In genomic region chr14:24806061-24806678, GRCh38 we compare ENCODE assay signal across 8 cellular contexts.
DNase-seq lines count a peak whose midpoint lies in the region; ATAC-seq and TF ChIP-seq lines count a peak whose summit lies in the region.

No MANE protein-coding gene starts in this region.

- no peaks in the 10 kb centered on the region for H3K27me3 ChIP-seq in H9 (ENCODE audit: insufficient read depth, low read length)
- peaks cover 47% of the 10 kb centered on the region for H3K27me3 ChIP-seq in cardiac muscle cell

- no peak overlapping the region for H2BK20ac ChIP-seq in H9 (ENCODE audit: low read depth, low read length, poor library complexity, severe bottlenecking)

- TF ChIP-seq CTCF in H9 (conservative IDR thresholded peaks at IDR 0.05) = peak; percentile 96
- TF ChIP-seq CTCF in cardiac muscle cell (IDR thresholded peaks at IDR 0.05; ENCODE audit: low read depth, low read length) = peak; percentile 88

- DNase-seq in ELR (ENCODE audit: low read depth) (peak; percentile 51), H9 (peak; percentile 81), NCI-H2227 (lab: John Stamatoyannopoulos, UW; ENCODE audit: unreplicated experiment) (peak; percentile 49), cardiac muscle cell (ENCODE audit: low read depth in 1 of 2, low spot score in 1 of 2) (peak; percentile 69 to 77), putamen (ENCODE audit: low spot score) (peak; percentile 62), T-helper 17 cell (no peak)
- peak; percentile 56 to 57 for DNase-seq in activated T-cell treated with anti-CD3 and anti-CD28 coated beads, Interleukin-2, amount 50 U/mL, for 48 hours

- no peak overlapping the region for H4K8ac ChIP-seq in H9 (replicated peaks; ENCODE audit: insufficient read length, low read depth, low read length)

- H3K4me2 ChIP-seq in H9 (ENCODE audit: insufficient read depth, insufficient read length, low read length) = no peak overlapping the region

- H3K23ac ChIP-seq in H9 (ENCODE audit: insufficient read length, low read depth, low read length) = no peak overlapping the region

- H3K4me3 ChIP-seq in cardiac muscle cell = no peak overlapping the region

- H4K91ac ChIP-seq in H9 (ENCODE audit: insufficient read length, low read depth, low read length) = no peak overlapping the region

- H3K27ac Mint-ChIP-seq in H9 (peak overlapping the region in 1 of 3 experiments; percentile 34; a peak in 1 of 7 replicates), T-helper 17 cell (no peak overlapping the region)

- no peaks in the 10 kb centered on the region for H3K9me3 Mint-ChIP-seq in H9

- no peak overlapping the region for H2BK5ac ChIP-seq in H9 (ENCODE audit: insufficient read length, low read length)

- H3K23me2 ChIP-seq in H9 (ENCODE audit: insufficient read length, low read depth, low read length, poor library complexity, severe bottlenecking) = no peaks in the 10 kb centered on the region

- no peak for ATAC-seq in T-helper 17 cell
- no peak for ATAC-seq in HG03097 (IDR thresholded peaks at IDR 0.05; ENCODE audit: low FRiP score, unreplicated experiment)

- H2AK5ac ChIP-seq in H9 (ENCODE audit: insufficient read length, low read length) = no peak overlapping the region

- H3T11ph ChIP-seq in H9 (ENCODE audit: low read length) = no peak overlapping the region

- H3K4me1 ChIP-seq in H9 (ENCODE audit: insufficient read depth, low read length) (no peaks in the 10 kb centered on the region), cardiac muscle cell (ENCODE audit: low read depth) (no peaks in the 10 kb centered on the region)

- no peak overlapping the region for H3K56ac ChIP-seq in H9 (ENCODE audit: insufficient read length, low read depth, low read length)

- H3K27me3 Mint-ChIP-seq in H9 (ENCODE audit: low read depth) = 0 out of 2 replicates have a peak, but pooled peaks cover 1% of the 10 kb centered on the region
- peaks cover 64% of the 10 kb centered on the region for H3K27me3 Mint-ChIP-seq in T-helper 17 cell

- H3K36me3 ChIP-seq in cardiac muscle cell = no peaks in the 10 kb centered on the region

- H3K4me1 Mint-ChIP-seq in H9 (peaks cover 4 to 5% of the 10 kb centered on the region in 2 experiments; a peak in 3 of 4 replicates), T-helper 17 cell (peaks cover 2% of the 10 kb centered on the region)

- no peak overlapping the region for H3K18ac ChIP-seq in H9 (ENCODE audit: insufficient read length, low read depth, low read length)

- no peak overlapping the region for H3K9ac ChIP-seq in H9 (ENCODE audit: extremely low read depth, insufficient read length, low read length)

- H2BK12ac ChIP-seq in H9 (ENCODE audit: insufficient read length, low read depth, low read length) = no peak overlapping the region

- WGBS in H9 (ENCODE audit: extremely low coverage, insufficient read length, low lambda C conversion rate) = no CpG with 5 or more reads among the region's 9 CpGs

- H2BK120ac ChIP-seq in H9 (ENCODE audit: low read depth, low read length, poor library complexity, severe bottlenecking) = no peak overlapping the region

- H3K4ac ChIP-seq in H9 (ENCODE audit: low read depth, low read length) = no peak overlapping the region

- no peaks in the 10 kb centered on the region for H4K20me1 ChIP-seq in H9 (ENCODE audit: control insufficient read depth, insufficient read depth, insufficient read length)

- H2AFZ ChIP-seq in H9 (ENCODE audit: low read length) = no peak overlapping the region

- H3K14ac ChIP-seq in H9 (ENCODE audit: insufficient read depth, low read length) = no peak overlapping the region

- no peaks in the 10 kb centered on the region for H3K79me2 ChIP-seq in H9 (ENCODE audit: insufficient read depth, low read length)

- H3K4me3 Mint-ChIP-seq in H9 (no peak overlapping the region), T-helper 17 cell (no peak overlapping the region)

- no peaks in the 10 kb centered on the region for H3K79me1 ChIP-seq in H9 (ENCODE audit: insufficient read depth, low read depth, low read length, poor library complexity, severe bottlenecking)

- H3K27ac ChIP-seq in H9 (ENCODE audit: insufficient read length, low read depth, low read length) (no peak overlapping the region), cardiac muscle cell (no peak overlapping the region)

- H3K9me3 ChIP-seq in H9 (ENCODE audit: control insufficient read depth, low read depth, low read length) (no peaks in the 10 kb centered on the region), cardiac muscle cell (ENCODE audit: low read depth) (no peaks in the 10 kb centered on the region), T-helper 17 cell (ENCODE audit: control insufficient read depth, low read length, poor library complexity, severe bottlenecking) (no peaks in the 10 kb centered on the region)

- H4K5ac ChIP-seq in H9 (ENCODE audit: insufficient read length, low read depth, low read length) = no peak overlapping the region

- no peak overlapping the region for H2BK15ac ChIP-seq in H9 (ENCODE audit: low read depth, low read length)

- H3K36me3 Mint-ChIP-seq in H9 (ENCODE audit: insufficient read depth in 1 of 3, low read depth in 3 of 3) = no peaks in the 10 kb centered on the region
- H3K36me3 Mint-ChIP-seq in T-helper 17 cell (ENCODE audit: low read depth) = peaks cover 2% of the 10 kb centered on the region

Comparison
In these comparisons a context has a peak if more than half of its experiments do, and no peak if none do; other contexts are left out.
1. DNase-seq: peak in ELR (single experiment), H9 (single experiment), NCI-H2227 (single experiment), activated T-cell treated with anti-CD3 and anti-CD28 coated beads, Interleukin-2, amount 50 U/mL, for 48 hours (2 of 2), cardiac muscle cell (2 of 2) and putamen (single experiment); none in T-helper 17 cell (0 of 3).